18 cellular contexts compared by ENCODE assay signal in the genomic region with DNA sequence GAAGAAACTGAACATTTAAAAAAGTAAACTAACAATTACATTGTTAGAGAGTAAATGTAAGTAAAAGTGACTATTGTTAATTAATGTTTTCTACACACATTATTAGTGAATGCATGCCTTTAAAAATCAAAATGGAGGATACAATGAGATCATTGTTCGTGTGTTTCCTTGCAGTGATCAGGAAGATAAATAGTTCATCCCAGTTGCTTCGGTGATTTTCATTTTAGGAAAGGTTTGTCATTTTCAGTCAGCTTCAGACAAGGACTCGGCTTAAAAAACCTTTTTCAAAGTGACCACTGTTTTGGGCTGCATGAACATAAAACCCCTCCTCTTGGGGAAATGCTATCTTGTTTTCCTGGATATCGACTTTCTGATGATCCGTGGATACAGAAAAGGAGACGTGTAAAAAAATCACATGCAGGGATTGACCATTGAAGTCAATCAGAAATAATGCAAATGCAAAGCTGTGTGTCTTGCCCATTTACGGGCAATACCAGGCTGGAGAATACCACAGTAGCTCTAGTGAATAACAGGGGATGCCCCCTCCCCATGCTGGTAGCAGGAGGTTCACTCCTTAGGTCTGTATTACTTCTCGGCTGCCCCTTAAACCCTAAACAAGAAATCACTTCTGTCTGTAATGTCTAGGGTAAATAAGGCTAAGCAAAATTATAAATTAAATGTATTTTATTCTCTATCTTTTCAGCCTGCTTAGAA.
DNase-seq lines count a peak whose midpoint lies in the region; ATAC-seq and TF ChIP-seq lines count a peak whose summit lies in the region.
"Had no signal": no experiment of that assay in that cellular context is flagged by ENCODE, and none has a peak within 500 bp of the region (broad histone marks: within the 10 kb centered on the region; RNA-seq: fewer than 3 reads in every experiment).

No MANE protein-coding gene starts in this region.

- POLR2A ChIA-PET in CD4-positive, alpha-beta T cell (lab: Charles Lee) = no interaction called here

- peak overlapping the region; percentile 87 for H3K27ac Mint-ChIP-seq in CD4-positive, alpha-beta T cell
- peak overlapping the region; percentile 74 for H3K27ac Mint-ChIP-seq in chondrocyte (ENCODE audit: unreplicated experiment)
- peak overlapping the region; percentile 88 to 95 (median 91) for H3K27ac Mint-ChIP-seq in nephron

- H3K4me3 Mint-ChIP-seq in CD4-positive, alpha-beta T cell = no peak overlapping the region
- no peak overlapping the region for H3K4me3 Mint-ChIP-seq in chondrocyte (ENCODE audit: unreplicated experiment)
- H3K4me3 Mint-ChIP-seq in nephron = no peak overlapping the region
- H3K4me3 Mint-ChIP-seq: activated T-cell treated with anti-CD3 and anti-CD28 coated beads, Interleukin-2, amount 50 U/mL, for 4 hours; T-helper 17 cell had no signal

- intact Hi-C loops in CD4-positive, alpha-beta T cell (cut with DNase I, micrococcal nuclease) = no loop called here
- intact Hi-C loops in adrenal gland (cut with DNase I) = no loop called here

- H3K4me1 ChIP-seq in adrenal gland (replicated peaks in 1 of 2) = peaks cover 0 to 14% of the 10 kb centered on the region in 2 donors

- no peak for TF ChIP-seq CTCF in CD4-positive, alpha-beta T cell (IDR thresholded peaks at IDR 0.05)
- TF ChIP-seq CTCF in chondrocyte (IDR thresholded peaks at IDR 0.05) (no peak), nephron (IDR thresholded peaks at IDR 0.05; ENCODE audit: unreplicated experiment in 3 of 3) (no peak), adrenal gland (IDR thresholded peaks at IDR 0.05) (no peak), GM10266 (IDR thresholded peaks at IDR 0.05; ENCODE audit: control insufficient read depth, insufficient read depth, low read depth, missing control alignments) (no peak)

- H3K4me1 Mint-ChIP-seq in CD4-positive, alpha-beta T cell (ENCODE audit: low read depth) = peaks cover 94% of the 10 kb centered on the region
- H3K4me1 Mint-ChIP-seq in chondrocyte (ENCODE audit: low read depth) = peaks cover 80% of the 10 kb centered on the region
- peaks cover 77% of the 10 kb centered on the region for H3K4me1 Mint-ChIP-seq in nephron

- DNase-seq in CD4-positive, alpha-beta T cell = no peak
- DNase-seq in NCI-H526 treated with DMSO at 0.1 percent for 48 hours (lab: John Stamatoyannopoulos, UW) = peak; percentile 33
- DNase-seq in chondrocyte (ENCODE audit: low spot score) = no peak
- DNase-seq in stimulated activated CD4-positive, alpha-beta T cell treated with anti-CD3 and anti-CD28 coated beads, Interleukin-2, amount 100 ng/mL, for 24 hours = no peak
- DNase-seq in NCI-H2107 treated with DMSO at 0.1 percent for 48 hours (lab: John Stamatoyannopoulos, UW; ENCODE audit: unreplicated experiment) = no peak
- no peak for DNase-seq in adrenal gland
- no peak for DNase-seq in GM10266 (ENCODE audit: extremely low spot score)
- DNase-seq: activated CD4-positive, CD25-positive, alpha-beta regulatory T cell treated with anti-CD3 and anti-CD28 coated beads, Interleukin-2, amount 50 U/mL, for 72 hours; activated T-cell treated with anti-CD3 and anti-CD28 coated beads, Interleukin-2, amount 50 U/mL, for 4 hours; dermis blood vessel endothelial cell; esophagus squamous epithelium; left ventricle myocardium inferior; MM.1S; NCI-H2029; right cardiac atrium; T-helper 17 cell; transverse colon had no signal

- no peaks in the 10 kb centered on the region for H3K27me3 ChIP-seq in CD4-positive, alpha-beta T cell (ENCODE audit: control insufficient read depth, insufficient read depth, low read length)
- no peaks in the 10 kb centered on the region for H3K27me3 ChIP-seq in adrenal gland
- H3K27me3 ChIP-seq: esophagus squamous epithelium, transverse colon had no signal

- no peak overlapping the region for H3K27ac ChIP-seq in CD4-positive, alpha-beta T cell (ENCODE audit: low read depth, low read length)
- no peak overlapping the region for H3K27ac ChIP-seq in adrenal gland
- H3K27ac ChIP-seq: esophagus squamous epithelium, left ventricle myocardium inferior, transverse colon had no signal

- H3K36me3 Mint-ChIP-seq in CD4-positive, alpha-beta T cell (ENCODE audit: low read depth) = peaks cover 56% of the 10 kb centered on the region
- H3K36me3 Mint-ChIP-seq in chondrocyte (ENCODE audit: low read depth) (no peaks in the 10 kb centered on the region), nephron (ENCODE audit: low read depth) (peaks cover 20% of the 10 kb centered on the region)

- TF ChIP-seq POLR2A in adrenal gland (IDR thresholded peaks at IDR 0.05) = no peak

- no peaks in the 10 kb centered on the region for H3K9me3 Mint-ChIP-seq in CD4-positive, alpha-beta T cell
- H3K9me3 Mint-ChIP-seq in chondrocyte (ENCODE audit: low read depth) (no peaks in the 10 kb centered on the region), nephron (no peaks in the 10 kb centered on the region)
- H3K9me3 Mint-ChIP-seq: activated T-cell treated with anti-CD3 and anti-CD28 coated beads, Interleukin-2, amount 50 U/mL, for 4 hours had no signal

- no peaks in the 10 kb centered on the region for H3K36me3 ChIP-seq in adrenal gland (replicated peaks in 1 of 2)
- H3K36me3 ChIP-seq: esophagus squamous epithelium, left ventricle myocardium inferior, transverse colon had no signal

- H3K9me3 ChIP-seq in CD4-positive, alpha-beta T cell (ENCODE audit: control insufficient read depth, low read length) = no peaks in the 10 kb centered on the region
- H3K9me3 ChIP-seq in adrenal gland (replicated peaks in 1 of 3) = no peaks in the 10 kb centered on the region
- H3K9me3 ChIP-seq: esophagus squamous epithelium, left ventricle myocardium inferior, transverse colon had no signal

- no peak overlapping the region for H3K4me3 ChIP-seq in adrenal gland
- H3K4me3 ChIP-seq: esophagus squamous epithelium, left ventricle myocardium inferior, transverse colon had no signal

- no peaks in the 10 kb centered on the region for H3K27me3 Mint-ChIP-seq in CD4-positive, alpha-beta T cell
- no peaks in the 10 kb centered on the region for H3K27me3 Mint-ChIP-seq in chondrocyte (ENCODE audit: low read depth)
- no peaks in the 10 kb centered on the region for H3K27me3 Mint-ChIP-seq in nephron (ENCODE audit: low read depth)
- H3K27me3 Mint-ChIP-seq: T-helper 17 cell had no signal

- ATAC-seq in CD4-positive, alpha-beta T cell (ENCODE audit: poor library complexity) = no peak
- ATAC-seq: activated T-cell treated with anti-CD3 and anti-CD28 coated beads, Interleukin-2, amount 50 U/mL, for 4 hours; right cardiac atrium; T-helper 17 cell had no signal

- CTCF ChIA-PET in CD4-positive, alpha-beta T cell (lab: Charles Lee) = interaction anchor here (1.1 kb wide), 1 partner anchor 184 kb away, joined by 3 read pairs; no protein-coding TSS in a partner anchor

- 68 to 86% (median 79%) methylated on average over 8 of the region's 8 CpGs for WGBS in adrenal gland, 4 donors
